In genomic region chr1:9294910-9295636, GRCh38 we compare ENCODE assay signal across 8 cellular contexts. TPM values are rescaled to one million over a fixed set of nuclear protein-coding genes. Genes with fewer than 3 reads are reported as not detected.
A peak's percentile ranks its signal among the peaks of the same experiment; 100 is the strongest.
DNase-seq lines count a peak whose midpoint lies in the region; ATAC-seq and TF ChIP-seq lines count a peak whose summit lies in the region.

No MANE protein-coding gene starts in this region.

- ATAC-seq in left lung (peak; percentile 34), GM23338 (no peak)

- no peak overlapping the region for H3T11ph ChIP-seq in H9 (ENCODE audit: low read length)

- WGBS in H9 (ENCODE audit: extremely low coverage, insufficient read length, low lambda C conversion rate) = no CpG with 5 or more reads among the region's 10 CpGs

- intact Hi-C loops in activated T-helper 2 cell treated with anti-CD3 and anti-CD28 coated beads, Interferon-gamma antibody, Interleukin-2, Interleukin-4, amounts not matched to agents 10 μg/mL and 5 μg/mL and 100 μg/mL, durations not matched to agents 14 hours and 24 hours and 36 hours (cut with micrococcal nuclease) = loop anchor here (1.0 to 5.0 kb wide), 2 partner anchors 20 to 132 kb away; no protein-coding TSS in a partner anchor
- intact Hi-C loops in left lung (cut with DNase I) = loop anchor here in 1 of 2 donors (5.0 kb wide), 1 partner anchor 142 kb away; no protein-coding TSS in a partner anchor

- no peak overlapping the region for H3K27ac Mint-ChIP-seq in activated T-helper 2 cell treated with anti-CD3 and anti-CD28 coated beads, Interferon-gamma antibody, Interleukin-2, Interleukin-4, amounts not matched to agents 10 μg/mL and 5 μg/mL and 100 μg/mL, durations not matched to agents 14 hours and 24 hours and 36 hours
- H3K27ac Mint-ChIP-seq in GM23338 (no peak overlapping the region), H9 (peak overlapping the region in 1 of 3 experiments; percentile 12; a peak in 1 of 7 replicates)

- peaks cover 49% of the 10 kb centered on the region for H4K20me1 ChIP-seq in BLaER1
- H4K20me1 ChIP-seq in GM23338 (replicated peaks; ENCODE audit: insufficient read depth) = no peaks in the 10 kb centered on the region; the same call in 1 of the 2 replicates
- no peaks in the 10 kb centered on the region for H4K20me1 ChIP-seq in H9 (ENCODE audit: control insufficient read depth, insufficient read depth, insufficient read length)

- peaks cover 3% of the 10 kb centered on the region for H3K36me3 Mint-ChIP-seq in activated T-helper 2 cell treated with anti-CD3 and anti-CD28 coated beads, Interferon-gamma antibody, Interleukin-2, Interleukin-4, amounts not matched to agents 10 μg/mL and 5 μg/mL and 100 μg/mL, durations not matched to agents 14 hours and 24 hours and 36 hours (ENCODE audit: low read depth)
- H3K36me3 Mint-ChIP-seq in GM23338 (ENCODE audit: low read depth) (no peaks in the 10 kb centered on the region; the same call in 2 of the 3 replicates), H9 (ENCODE audit: insufficient read depth in 1 of 3, low read depth in 3 of 3) (no peaks in the 10 kb centered on the region)

- H3K23ac ChIP-seq in H9 (ENCODE audit: insufficient read length, low read depth, low read length) = no peak overlapping the region

- H2BK120ac ChIP-seq in H9 (ENCODE audit: low read depth, low read length, poor library complexity, severe bottlenecking) = no peak overlapping the region

- no peaks in the 10 kb centered on the region for H3K9me3 ChIP-seq in BLaER1
- no peaks in the 10 kb centered on the region for H3K9me3 ChIP-seq in left lung
- H3K9me3 ChIP-seq in H9 (ENCODE audit: control insufficient read depth, low read depth, low read length) = no peaks in the 10 kb centered on the region

- no peaks in the 10 kb centered on the region for H3K9me3 Mint-ChIP-seq in activated T-helper 2 cell treated with anti-CD3 and anti-CD28 coated beads, Interferon-gamma antibody, Interleukin-2, Interleukin-4, amounts not matched to agents 10 μg/mL and 5 μg/mL and 100 μg/mL, durations not matched to agents 14 hours and 24 hours and 36 hours
- H3K9me3 Mint-ChIP-seq in GM23338 (no peaks in the 10 kb centered on the region), H9 (no peaks in the 10 kb centered on the region)

- H2AK5ac ChIP-seq in H9 (ENCODE audit: insufficient read length, low read length) = no peak overlapping the region

- H3K9ac ChIP-seq in BLaER1 (no peak overlapping the region; the same call in 1 of the 2 replicates), H9 (ENCODE audit: extremely low read depth, insufficient read length, low read length) (no peak overlapping the region)

- peaks cover 11% of the 10 kb centered on the region; the same call in 1 of the 2 replicates for H3K36me3 ChIP-seq in BLaER1
- no peaks in the 10 kb centered on the region for H3K36me3 ChIP-seq in left lung
- H3K36me3 ChIP-seq in GM23338 (ENCODE audit: insufficient read depth) = no peaks in the 10 kb centered on the region

- H2AFZ ChIP-seq in GM23338 (no peak overlapping the region), H9 (ENCODE audit: low read length) (no peak overlapping the region)

- 0 out of 2 replicates have a peak, but pooled peaks cover 7% of the 10 kb centered on the region for H3F3A ChIP-seq in GM23338 (replicated peaks; ENCODE audit: low read depth)

- H3K23me2 ChIP-seq in H9 (ENCODE audit: insufficient read length, low read depth, low read length, poor library complexity, severe bottlenecking) = peaks cover 9% of the 10 kb centered on the region

- H3K4me2 ChIP-seq in BLaER1 = peak overlapping the region; percentile 87
- no peak overlapping the region for H3K4me2 ChIP-seq in GM23338
- no peak overlapping the region for H3K4me2 ChIP-seq in H9 (ENCODE audit: insufficient read depth, insufficient read length, low read length)

- H4K8ac ChIP-seq in H9 (replicated peaks; ENCODE audit: insufficient read length, low read depth, low read length) = no peak overlapping the region

- no peak overlapping the region for H3K18ac ChIP-seq in H9 (ENCODE audit: insufficient read length, low read depth, low read length)

- H3K27ac ChIP-seq in BLaER1 = no peak overlapping the region
- H3K27ac ChIP-seq in left lung = peak overlapping the region; percentile 51 to 83
- H3K27ac ChIP-seq in GM23338 (ENCODE audit: low read depth) = no peak overlapping the region
- H3K27ac ChIP-seq in H9 (ENCODE audit: insufficient read length, low read depth, low read length) = no peak overlapping the region

- DNase-seq in HCEC 1CT (peak; percentile 69), left lung (no peak), GM23338 (ENCODE audit: low spot score) (no peak), H9 (no peak), CD1c-positive myeloid dendritic cell (ENCODE audit: extremely low spot score) (no peak)
- peak; percentile 39 for DNase-seq in activated T-helper 2 cell treated with anti-CD3 and anti-CD28 coated beads, Interferon-gamma antibody, Interleukin-2, Interleukin-4, amounts not matched to agents 10 μg/mL and 5 μg/mL and 100 μg/mL, durations not matched to agents 14 hours and 24 hours and 36 hours (ENCODE audit: low spot score)
- DNase-seq in activated CD4-positive, CD25-positive, alpha-beta regulatory T cell treated with anti-CD3 and anti-CD28 coated beads, Interleukin-2, amount 50 U/mL, for 72 hours = no peak

- no peak overlapping the region for H3K4me3 Mint-ChIP-seq in activated T-helper 2 cell treated with anti-CD3 and anti-CD28 coated beads, Interferon-gamma antibody, Interleukin-2, Interleukin-4, amounts not matched to agents 10 μg/mL and 5 μg/mL and 100 μg/mL, durations not matched to agents 14 hours and 24 hours and 36 hours (ENCODE audit: low read depth)
- H3K4me3 Mint-ChIP-seq in GM23338 = no peak overlapping the region
- H3K4me3 Mint-ChIP-seq in H9 = peak overlapping the region in 1 of 2 experiments; percentile 54; a peak in 2 of 5 replicates

- H3K14ac ChIP-seq in H9 (ENCODE audit: insufficient read depth, low read length) = no peak overlapping the region

- no peak overlapping the region for H4K5ac ChIP-seq in H9 (ENCODE audit: insufficient read length, low read depth, low read length)

- 0 out of 2 replicates have a peak overlapping the region, but pooled peaks have one; percentile 82 for H3K4me3 ChIP-seq in BLaER1
- peak overlapping the region; percentile 74 to 90 for H3K4me3 ChIP-seq in left lung
- H3K4me3 ChIP-seq in GM23338 = no peak overlapping the region

- H3K79me1 ChIP-seq in H9 (ENCODE audit: insufficient read depth, low read depth, low read length, poor library complexity, severe bottlenecking) = no peaks in the 10 kb centered on the region

- H4K91ac ChIP-seq in H9 (ENCODE audit: insufficient read length, low read depth, low read length) = no peak overlapping the region

- H3K27me3 Mint-ChIP-seq in activated T-helper 2 cell treated with anti-CD3 and anti-CD28 coated beads, Interferon-gamma antibody, Interleukin-2, Interleukin-4, amounts not matched to agents 10 μg/mL and 5 μg/mL and 100 μg/mL, durations not matched to agents 14 hours and 24 hours and 36 hours (ENCODE audit: low read depth) = no peaks in the 10 kb centered on the region
- H3K27me3 Mint-ChIP-seq in GM23338 (ENCODE audit: insufficient read depth, low read depth, poor library complexity) (peaks cover 10% of the 10 kb centered on the region), H9 (ENCODE audit: low read depth) (peaks cover 27% of the 10 kb centered on the region)

- H2BK20ac ChIP-seq in H9 (ENCODE audit: low read depth, low read length, poor library complexity, severe bottlenecking) = no peak overlapping the region

- no peak overlapping the region for H3K56ac ChIP-seq in H9 (ENCODE audit: insufficient read length, low read depth, low read length)

- H3K79me2 ChIP-seq in GM23338 (replicated peaks; ENCODE audit: insufficient read depth) (no peaks in the 10 kb centered on the region), H9 (ENCODE audit: insufficient read depth, low read length) (no peaks in the 10 kb centered on the region)

- H3K27me3 ChIP-seq in BLaER1 (no peaks in the 10 kb centered on the region), left lung (peaks cover 0 to 6% of the 10 kb centered on the region in 2 donors), GM23338 (ENCODE audit: insufficient read depth) (peaks cover 28% of the 10 kb centered on the region), H9 (ENCODE audit: insufficient read depth, low read length) (peaks cover 8% of the 10 kb centered on the region; the same call in 1 of the 2 replicates)

- no peak overlapping the region for H3K4ac ChIP-seq in H9 (ENCODE audit: low read depth, low read length)

- H2BK5ac ChIP-seq in H9 (ENCODE audit: insufficient read length, low read length) = no peak overlapping the region

- H3K4me1 Mint-ChIP-seq in activated T-helper 2 cell treated with anti-CD3 and anti-CD28 coated beads, Interferon-gamma antibody, Interleukin-2, Interleukin-4, amounts not matched to agents 10 μg/mL and 5 μg/mL and 100 μg/mL, durations not matched to agents 14 hours and 24 hours and 36 hours (ENCODE audit: low read depth) = peaks cover 26% of the 10 kb centered on the region
- peaks cover 11% of the 10 kb centered on the region; the same call in 2 of the 3 replicates for H3K4me1 Mint-ChIP-seq in GM23338
- H3K4me1 Mint-ChIP-seq in H9 = peaks cover 10 to 13% of the 10 kb centered on the region in 2 experiments

- H3K4me1 ChIP-seq in BLaER1 = peaks cover 54% of the 10 kb centered on the region
- H3K4me1 ChIP-seq in left lung = peaks cover 9 to 52% of the 10 kb centered on the region in 2 donors
- no peaks in the 10 kb centered on the region; the same call in 1 of the 2 replicates for H3K4me1 ChIP-seq in GM23338 (ENCODE audit: insufficient read depth)
- H3K4me1 ChIP-seq in H9 (ENCODE audit: insufficient read depth, low read length) = no peaks in the 10 kb centered on the region

- H2BK12ac ChIP-seq in H9 (ENCODE audit: insufficient read length, low read depth, low read length) = no peak overlapping the region

- H3K9me2 ChIP-seq in GM23338 (ENCODE audit: insufficient read depth) = no peaks in the 10 kb centered on the region

- no peak overlapping the region for H2BK15ac ChIP-seq in H9 (ENCODE audit: low read depth, low read length)

- TF ChIP-seq CTCF in left lung (IDR thresholded peaks at IDR 0.05) = no peak
- 0 out of 4 replicates have a peak, but pooled peaks of 1 of the 2 experiments have one; percentile 9 for TF ChIP-seq CTCF in GM23338 (conservative IDR thresholded peaks at IDR 0.05; ENCODE audit: low read depth in 2 of 2)
- TF ChIP-seq CTCF in H9 (conservative IDR thresholded peaks at IDR 0.05) = no peak

TF ChIP-seq in GM23338, 12 proteins besides CTCF, POLR2A, EP300 and RAD21 (continues in another document):
- no peak for TF ChIP-seq STAT1 (IDR thresholded peaks at IDR 0.05; ENCODE audit: unreplicated experiment)
- no peak for TF ChIP-seq POLR2AphosphoS5 (IDR thresholded peaks at IDR 0.05; ENCODE audit: low read depth)
- no peak for TF ChIP-seq EZH2 (IDR thresholded peaks at IDR 0.05; ENCODE audit: low read depth, unreplicated experiment)
- no peak for TF ChIP-seq CREB1 (CRISPR knock-in tag; IDR thresholded peaks at IDR 0.05; ENCODE audit: low read depth)
- TF ChIP-seq ZNF114 (CRISPR knock-in tag; IDR thresholded peaks at IDR 0.05) = no peak

RNA-seq across cellular contexts. Expression of gene SPSB1, which starts 2.4 kb away (rescaled TPM):
- 7.1 and 7.5 TPM in 2 replicates for total RNA-seq in activated T-helper 2 cell treated with anti-CD3 and anti-CD28 coated beads, Interferon-gamma antibody, Interleukin-2, Interleukin-4, amounts not matched to agents 10 μg/mL and 5 μg/mL and 100 μg/mL, durations not matched to agents 14 hours and 24 hours and 36 hours
- total RNA-seq in left lung = 10 to 100 TPM; 24.7 to 39.4 TPM
- total RNA-seq in GM23338 (2014; rRNA removed; shearing (Covaris generic)) = 6.8 and 7.6 TPM in 2 replicates
- polyA plus RNA-seq in GM23338 (2016; fragmentation: Nextera tagmentation; extraction: Ambion mirVana) = 2.1 and 2.4 TPM in 2 replicates
- 2.7 and 2.9 TPM in 2 replicates for total RNA-seq in H9 (2021)

Comparison
In these comparisons a context has a peak if more than half of its experiments do, and no peak if none do; other contexts are left out.
1. H3K27ac ChIP-seq: peak in left lung (2 of 2); none in BLaER1 (single experiment), GM23338 (single experiment) and H9 (single experiment).
2. DNase-seq: peak in HCEC 1CT (single experiment) and activated T-helper 2 cell treated with anti-CD3 and anti-CD28 coated beads, Interferon-gamma antibody, Interleukin-2, Interleukin-4, amounts not matched to agents 10 μg/mL and 5 μg/mL and 100 μg/mL, durations not matched to agents 14 hours and 24 hours and 36 hours (single experiment); none in left lung (0 of 2), GM23338 (single experiment), H9 (single experiment), activated CD4-positive, CD25-positive, alpha-beta regulatory T cell treated with anti-CD3 and anti-CD28 coated beads, Interleukin-2, amount 50 U/mL, for 72 hours (single experiment) and CD1c-positive myeloid dendritic cell (single experiment).